In the genomic region with DNA sequence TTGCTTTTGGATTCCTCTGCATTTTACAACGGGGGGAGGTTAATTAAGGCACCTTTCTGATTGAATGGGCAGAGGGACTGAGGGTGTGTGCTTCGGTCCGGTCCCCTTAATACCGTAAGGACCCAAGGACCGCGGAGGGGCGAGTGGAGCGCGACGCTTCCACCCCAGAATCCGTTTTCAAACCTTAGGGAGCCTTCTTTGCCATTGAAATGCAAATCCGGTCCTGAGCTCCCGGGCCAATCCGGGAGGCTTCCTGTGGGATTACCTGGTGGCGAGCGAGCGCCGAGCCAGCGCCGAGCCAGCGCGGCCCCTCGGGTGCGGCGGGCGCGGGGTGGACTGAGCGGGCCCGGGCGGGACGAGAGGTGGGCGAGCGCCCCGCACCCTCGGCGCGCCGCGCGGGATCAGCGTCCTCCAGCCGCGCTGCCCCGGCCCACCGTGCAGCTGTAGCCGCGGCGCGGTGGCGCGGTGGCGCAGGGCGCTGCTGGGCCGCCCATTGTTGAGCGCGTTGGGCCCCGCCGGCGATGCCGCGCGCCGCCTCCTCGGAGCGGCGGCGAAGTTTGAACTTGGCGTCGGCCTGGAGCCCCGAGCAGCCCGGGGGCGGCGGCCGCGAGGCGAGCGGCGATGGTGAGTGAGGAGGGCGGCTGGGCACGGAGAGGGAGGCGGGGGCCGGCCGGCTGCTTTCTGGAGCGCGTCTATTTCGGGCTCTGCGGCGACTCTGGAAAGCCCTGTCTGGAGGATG, we compare ENCODE assay signal across 1 cellular context.
A peak's percentile ranks its signal among the peaks of the same experiment; 100 is the strongest.
TF ChIP-seq lines count a peak whose summit lies in the region.

No MANE protein-coding gene starts in this region.

TF ChIP-seq in HepG2, 621 proteins besides CTCF, POLR2A, EP300 and RAD21 (continued from another document):
- TF ChIP-seq MYPOP (CRISPR knock-in tag; IDR thresholded peaks at IDR 0.05): peak; percentile 37; the same call in 1 of the 2 replicates
- TF ChIP-seq, protein P1, sequence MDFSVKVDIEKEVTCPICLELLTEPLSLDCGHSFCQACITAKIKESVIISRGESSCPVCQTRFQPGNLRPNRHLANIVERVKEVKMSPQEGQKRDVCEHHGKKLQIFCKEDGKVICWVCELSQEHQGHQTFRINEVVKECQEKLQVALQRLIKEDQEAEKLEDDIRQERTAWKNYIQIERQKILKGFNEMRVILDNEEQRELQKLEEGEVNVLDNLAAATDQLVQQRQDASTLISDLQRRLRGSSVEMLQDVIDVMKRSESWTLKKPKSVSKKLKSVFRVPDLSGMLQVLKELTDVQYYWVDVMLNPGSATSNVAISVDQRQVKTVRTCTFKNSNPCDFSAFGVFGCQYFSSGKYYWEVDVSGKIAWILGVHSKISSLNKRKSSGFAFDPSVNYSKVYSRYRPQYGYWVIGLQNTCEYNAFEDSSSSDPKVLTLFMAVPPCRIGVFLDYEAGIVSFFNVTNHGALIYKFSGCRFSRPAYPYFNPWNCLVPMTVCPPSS (IDR thresholded peaks at IDR 0.05): no peak
- peak; percentile 63; the same call in 1 of the 2 replicates for TF ChIP-seq ZNF800 (CRISPR knock-in tag; IDR thresholded peaks at IDR 0.05)
- no peak for TF ChIP-seq ZNF567 (CRISPR knock-in tag; IDR thresholded peaks at IDR 0.05; ENCODE audit: borderline replicate concordance)
- TF ChIP-seq USF2 (IDR thresholded peaks at IDR 0.05; ENCODE audit: low read depth, low read length): no peak
- no peak for TF ChIP-seq USF2 (CRISPR knock-in tag; IDR thresholded peaks at IDR 0.05; ENCODE audit: borderline replicate concordance)
- no peak for TF ChIP-seq SOX6 (IDR thresholded peaks at IDR 0.05)
- TF ChIP-seq SOX6 (CRISPR knock-in tag; IDR thresholded peaks at IDR 0.05): no peak
- peak; percentile 43 for TF ChIP-seq ZNF687 (CRISPR knock-in tag; IDR thresholded peaks at IDR 0.05)
- no peak for TF ChIP-seq TERF1 (CRISPR knock-in tag; IDR thresholded peaks at IDR 0.05)
- TF ChIP-seq CBX5 (CRISPR knock-in tag; IDR thresholded peaks at IDR 0.05; ENCODE audit: borderline replicate concordance): no peak
- peak; percentile 51; the same call in 1 of the 2 replicates for TF ChIP-seq ARNT2 (CRISPR knock-in tag; IDR thresholded peaks at IDR 0.05; ENCODE audit: low read depth)
- no peak for TF ChIP-seq YY1 (IDR thresholded peaks at IDR 0.05; ENCODE audit: insufficient read depth, insufficient replicate concordance, low read depth, low read length)
